In genomic region chr15:75737116-75737703, GRCh38 we compare ENCODE assay signal across 1 cellular context.
TF ChIP-seq lines count a peak whose summit lies in the region.

No MANE protein-coding gene starts in this region.

TF ChIP-seq in K562, 482 proteins besides CTCF, POLR2A, EP300 and RAD21:
- peak; percentile 24; the same call in 1 of the 2 replicates for TF ChIP-seq ZNF232 (CRISPR knock-in tag; IDR thresholded peaks at IDR 0.05)
TF ChIP-seq in K562: peak in this region for 1; not testable (repeated sequence) for 481.
